In genomic region chr17:36600477-36600876, GRCh38 we compare ENCODE assay signal across 8 cellular contexts. TPM values are rescaled to one million over a fixed set of nuclear protein-coding genes. Genes with fewer than 3 reads are reported as not detected.
DNase-seq lines count a peak whose midpoint lies in the region; ATAC-seq, FAIRE-seq and TF ChIP-seq lines count a peak whose summit lies in the region.

No MANE protein-coding gene starts in this region.

- no peak for TF ChIP-seq POLR2A in GM12891 (IDR thresholded peaks at IDR 0.05; ENCODE audit: low read depth, low read length)

- CTCF ChIA-PET in PC-9 (lab: Charles Lee) = no interaction called here

- peaks cover 41% of the 10 kb centered on the region for H3K4me1 ChIP-seq in DND-41 (ENCODE audit: insufficient read depth, low read length)
- H3K4me1 ChIP-seq in PC-9 (replicated peaks; ENCODE audit: insufficient read depth) = peaks cover 8% of the 10 kb centered on the region; the same call in 1 of the 2 replicates
- no peaks in the 10 kb centered on the region for H3K4me1 ChIP-seq in endocrine pancreas (ENCODE audit: control insufficient read depth, insufficient read depth, low read length)
- H3K4me1 ChIP-seq in parathyroid adenoma = peaks cover 12% of the 10 kb centered on the region

- peak overlapping the region; percentile 95 for H2AFZ ChIP-seq in DND-41 (ENCODE audit: low read depth, low read length)
- peak overlapping the region; percentile 92; the same call in 1 of the 2 replicates for H2AFZ ChIP-seq in PC-9
- peak overlapping the region; percentile 97 for H2AFZ ChIP-seq in parathyroid adenoma

- H3K4me3 ChIP-seq in DND-41 (ENCODE audit: low read depth in 1 of 2, low read length in 2 of 2) (peak overlapping the region in 1 of 2 experiments; percentile 63; a peak in 2 of 4 replicates), PC-9 (peak overlapping the region; percentile 77), endocrine pancreas (ENCODE audit: control insufficient read depth, insufficient read depth, low read length) (peak overlapping the region; percentile 11), parathyroid adenoma (ENCODE audit: low read depth, low read length) (no peak overlapping the region)

- H3F3A ChIP-seq in PC-9 (ENCODE audit: insufficient read depth, low read depth) = peaks cover 5% of the 10 kb centered on the region; the same call in 1 of the 2 replicates

- H3K4me2 ChIP-seq in DND-41 (ENCODE audit: insufficient read depth, low read length) (peak overlapping the region; percentile 98), PC-9 (peak overlapping the region; percentile 93), parathyroid adenoma (ENCODE audit: low read length) (peak overlapping the region; percentile 64)

- H4K20me1 ChIP-seq in DND-41 (ENCODE audit: insufficient read depth, low read length) = peaks cover 13% of the 10 kb centered on the region; the same call in 1 of the 2 replicates
- peaks cover 8% of the 10 kb centered on the region; the same call in 1 of the 2 replicates for H4K20me1 ChIP-seq in PC-9 (ENCODE audit: insufficient read depth)

- no peaks in the 10 kb centered on the region for H3K9me2 ChIP-seq in PC-9 (ENCODE audit: insufficient read depth)

- H3K79me2 ChIP-seq in DND-41 (ENCODE audit: insufficient read depth, low read length) (peaks cover 26% of the 10 kb centered on the region), PC-9 (ENCODE audit: low read depth) (peaks cover 39% of the 10 kb centered on the region), parathyroid adenoma (peaks cover 3% of the 10 kb centered on the region)

- ATAC-seq in DND-41 (ENCODE audit: insufficient read depth, low read depth) (no peak), GM19351 (IDR thresholded peaks at IDR 0.05; ENCODE audit: unreplicated experiment) (no peak)

- TF ChIP-seq CTCF in DND-41 (IDR thresholded peaks at IDR 0.05; ENCODE audit: borderline replicate concordance, extremely low read depth, low read length, poor library complexity, severe bottlenecking) = no peak
- no peak for TF ChIP-seq CTCF in PC-9 (conservative IDR thresholded peaks at IDR 0.05)
- no peak for TF ChIP-seq CTCF in parathyroid adenoma (IDR thresholded peaks at IDR 0.05)

- intact Hi-C loops in PC-9 (cut with micrococcal nuclease; ENCODE audit: unreplicated experiment) = loop anchor here (5.0 kb wide), 2 partner anchors 757 to 972 kb away; no protein-coding TSS in a partner anchor

- DNase-seq in DND-41 (no peak), PC-9 (no peak), NCI-H446 treated with DMSO at 0.1 percent for 48 hours (lab: John Stamatoyannopoulos, UW) (no peak), GM12891 (ENCODE audit: insufficient read length, low spot score) (no peak), NCI-H526 (lab: John Stamatoyannopoulos, UW) (no peak)

- H3K27me3 ChIP-seq in DND-41 (ENCODE audit: insufficient read depth, low read length, poor library complexity) (no peaks in the 10 kb centered on the region), PC-9 (ENCODE audit: insufficient read depth, low read depth) (no peaks in the 10 kb centered on the region), endocrine pancreas (ENCODE audit: control insufficient read depth, insufficient read depth, low read length) (no peaks in the 10 kb centered on the region), parathyroid adenoma (ENCODE audit: control insufficient read depth, insufficient read depth, low read length) (no peaks in the 10 kb centered on the region)

- H3K27ac ChIP-seq in DND-41 (ENCODE audit: low read length) (peak overlapping the region; percentile 81), PC-9 (peak overlapping the region; percentile 65; the same call in 1 of the 2 replicates), parathyroid adenoma (peak overlapping the region; percentile 70)

- no TSS peak for BruUV-seq in PC-9 (replicated peaks; lab: Mats Ljungman, UMichigan)

- POLR2A ChIA-PET in PC-9 (lab: Charles Lee; ENCODE audit: unreplicated experiment) = interaction anchor here (0.5 to 1.1 kb wide), 3 partner anchors 8 to 608 kb away, joined by 3 to 8 read pairs (median 3); no protein-coding TSS in a partner anchor

- H3K9me3 ChIP-seq in DND-41 (ENCODE audit: insufficient read depth, low read length, severe bottlenecking) = no peaks in the 10 kb centered on the region
- H3K9me3 ChIP-seq in PC-9 (ENCODE audit: insufficient read depth, low read depth) = no peaks in the 10 kb centered on the region
- H3K9me3 ChIP-seq in endocrine pancreas (ENCODE audit: control insufficient read depth, low read length) = no peaks in the 10 kb centered on the region
- no peaks in the 10 kb centered on the region for H3K9me3 ChIP-seq in parathyroid adenoma (ENCODE audit: control insufficient read depth, low read length)

- H3K36me3 ChIP-seq in DND-41 (ENCODE audit: insufficient read depth, low read length) = 0 out of 2 replicates have a peak, but pooled peaks cover 8% of the 10 kb centered on the region
- H3K36me3 ChIP-seq in PC-9 (ENCODE audit: low read depth) = no peaks in the 10 kb centered on the region
- no peaks in the 10 kb centered on the region for H3K36me3 ChIP-seq in endocrine pancreas (ENCODE audit: control insufficient read depth, insufficient read depth, low read length)
- H3K36me3 ChIP-seq in parathyroid adenoma (ENCODE audit: control insufficient read depth, insufficient read depth, low read length) = no peaks in the 10 kb centered on the region

- H3K9ac ChIP-seq in DND-41 (ENCODE audit: low read depth, low read length) (peak overlapping the region; percentile 57), endocrine pancreas (ENCODE audit: control insufficient read depth, insufficient read depth, low read length) (peak overlapping the region; percentile 80), parathyroid adenoma (no peak overlapping the region)

- FAIRE-seq in GM12891 (lab: Jason Lieb, UNC) = no peak

TF ChIP-seq in GM12891, 5 proteins besides CTCF, POLR2A, EP300 and RAD21:
- TF ChIP-seq SPI1 (IDR thresholded peaks at IDR 0.05; ENCODE audit: low read depth, low read length) (no peak), TAF1 (IDR thresholded peaks at IDR 0.05; ENCODE audit: low read depth, low read length) (no peak), POLR2AphosphoS5 (IDR thresholded peaks at IDR 0.05; ENCODE audit: low read depth, low read length) (no peak), PAX5 (IDR thresholded peaks at IDR 0.05; ENCODE audit: insufficient read depth, low read length, severe bottlenecking) (no peak)

RNA-seq across cellular contexts. Expression of gene MRM1, which starts 0.9 kb away (rescaled TPM):
- 9.6 and 10.9 TPM in 2 replicates for total RNA-seq in PC-9 (2021)
- 6.4 TPM for polyA plus RNA-seq in GM12891 (2012; ENCODE audit: low read depth, missing spikeins)

RNA-seq across cellular contexts. Expression of gene DHRS11, which starts 8.8 kb away (rescaled TPM):
- 18.0 and 24.2 TPM in 2 replicates for total RNA-seq in PC-9 (2021)
- 8.9 TPM for polyA plus RNA-seq in GM12891 (2012; ENCODE audit: low read depth, missing spikeins)

RNA-seq across cellular contexts. Expression of gene GGNBP2, which starts 55.8 kb away (rescaled TPM):
- 51.4 and 59.6 TPM in 2 replicates for total RNA-seq in PC-9 (2021)
- polyA plus RNA-seq in GM12891 (2012; ENCODE audit: low read depth, missing spikeins) = 35.0 TPM
